In the genomic region with DNA sequence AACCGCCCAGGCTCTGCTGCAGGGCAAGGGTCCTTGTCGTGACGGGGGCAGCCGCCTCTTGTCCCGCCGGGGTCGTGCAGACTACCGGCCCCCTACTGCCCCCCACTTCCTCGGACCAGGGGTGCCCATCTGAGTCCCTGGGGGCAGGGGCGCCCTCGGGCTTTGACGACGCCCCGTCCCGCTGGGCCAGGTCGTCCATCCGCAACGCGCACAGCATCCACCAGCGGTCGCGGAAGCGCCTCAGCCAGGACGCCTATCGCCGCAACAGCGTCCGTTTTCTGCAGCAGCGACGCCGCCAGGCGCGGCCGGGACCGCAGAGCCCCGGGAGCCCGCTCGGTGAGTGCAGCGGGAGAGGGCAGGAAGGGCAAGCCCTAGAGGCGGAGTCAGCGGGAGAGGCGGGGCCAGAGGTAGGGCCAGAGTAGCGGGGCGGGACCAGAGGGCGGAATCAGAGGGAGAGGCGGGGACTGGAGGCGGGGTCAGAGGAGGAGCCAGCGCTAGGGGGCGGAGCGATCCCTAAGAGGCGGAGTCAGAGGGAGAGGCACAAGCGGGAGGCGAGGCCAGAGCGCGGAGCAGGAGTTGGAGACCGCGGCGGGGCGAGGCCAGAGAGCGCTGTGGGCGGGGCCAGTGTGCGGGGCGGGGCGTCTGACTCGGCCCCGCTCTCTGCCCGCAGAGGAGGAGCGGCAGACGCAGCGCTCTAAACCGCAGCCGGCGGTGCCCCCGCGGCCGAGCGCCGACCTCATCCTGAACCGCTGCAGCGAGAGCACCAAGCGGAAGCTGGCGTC, we compare ENCODE assay signal across 8 cellular contexts. TPM values are rescaled to one million over a fixed set of nuclear protein-coding genes. Genes with fewer than 3 reads are reported as not detected.
DNase-seq lines count a peak whose midpoint lies in the region; ATAC-seq, FAIRE-seq and TF ChIP-seq lines count a peak whose summit lies in the region.
"Not testable (repeated sequence)": the region's sequence is repeated elsewhere in the genome, so short reads cannot be mapped to it uniquely, and the experiment has no call there.

No MANE protein-coding gene starts in this region.

- H3K79me2 ChIP-seq in mammary epithelial cell (ENCODE audit: insufficient read depth, low read length) = not testable (repeated sequence)

- in situ Hi-C loops in mammary epithelial cell (cut with MboI; ENCODE audit: low sequenced_read_pairs in 2 of 2) = not testable (repeated sequence)

- H2AFZ ChIP-seq in mammary epithelial cell (ENCODE audit: low read depth, low read length) = not testable (repeated sequence)

- H3K4me3 ChIP-seq in mammary epithelial cell (replicated peaks in 1 of 3; ENCODE audit: insufficient read depth in 1 of 3, low read depth in 2 of 3, low read length in 3 of 3) = peak overlapping the region in 1 of 3 experiments; percentile 40
- H3K4me3 ChIP-seq in kidney (ENCODE audit: low read length in 2 of 2) = not testable (repeated sequence)

- dilution Hi-C loops in mammary epithelial cell (cut with HindIII; ENCODE audit: low sequenced_read_pairs) = not testable (repeated sequence)

- H3K4me1 ChIP-seq in mammary epithelial cell (ENCODE audit: insufficient read depth, low read length); kidney (ENCODE audit: control insufficient read depth in 1 of 2, insufficient read depth in 1 of 2, low read depth in 1 of 2, low read length in 2 of 2): not testable (repeated sequence)

- DNase-seq in Ammon's horn (ENCODE audit: low spot score) (peak; percentile 94), NCI-H524 (lab: John Stamatoyannopoulos, UW) (peak; percentile 17 to 76), mammary epithelial cell (peak; percentile 73), kidney (peak; percentile 98)
- DNase-seq in activated CD4-positive, alpha-beta T cell treated with anti-CD3 and anti-CD28 coated beads for 1 hour = peak; percentile 94
- DNase-seq in stimulated activated CD4-positive, alpha-beta T cell treated with anti-CD3 and anti-CD28 coated beads, Interleukin-12 subunit alpha, Interleukin-12 subunit beta, amount 100 ng/mL, for 4 hours = peak; percentile 94

- not testable (repeated sequence) for H3K9ac ChIP-seq in mammary epithelial cell (ENCODE audit: insufficient read depth, low read length); kidney (ENCODE audit: low read length in 2 of 2)

- TF ChIP-seq CTCF in mammary epithelial cell (conservative IDR thresholded peaks at IDR 0.05 in 1 of 2, IDR thresholded peaks at IDR 0.05 in 1 of 2; ENCODE audit: extremely low read depth in 1 of 2, insufficient read depth in 1 of 2, low read depth in 1 of 2, low read length in 2 of 2) = peak in 1 of 2 donors; percentile 7
- TF ChIP-seq CTCF in kidney (IDR thresholded peaks at IDR 0.05; ENCODE audit: borderline replicate concordance, extremely low read depth, insufficient read depth) = not testable (repeated sequence)

- not testable (repeated sequence) for H3K27ac ChIP-seq in mammary epithelial cell (ENCODE audit: insufficient read depth, low read depth, low read length); kidney (ENCODE audit: low read depth in 2 of 2, low read length in 2 of 2)

- intact Hi-C loops in mammary epithelial cell (cut with micrococcal nuclease); kidney (cut with DNase I): not testable (repeated sequence)

- H3K4me2 ChIP-seq in mammary epithelial cell (ENCODE audit: insufficient read depth, low read depth, low read length) = not testable (repeated sequence)

- CTCF ChIA-PET in mammary epithelial cell (lab: Charles Lee; ENCODE audit: low non-redundant PET) = not testable (repeated sequence)

- not testable (repeated sequence) for H3K27me3 ChIP-seq in mammary epithelial cell (ENCODE audit: insufficient read depth, low read length)

- not testable (repeated sequence) for BruUV-seq in mammary epithelial cell (replicated peaks; lab: Mats Ljungman, UMichigan)

- WGBS in mammary epithelial cell (ENCODE audit: low coverage, missing lambda C conversion rate) = 0% methylated on average over 3 of the region's 82 CpGs

- not testable (repeated sequence) for H3K9me3 ChIP-seq in mammary epithelial cell (replicated peaks; ENCODE audit: insufficient read depth, low read length); kidney (ENCODE audit: control insufficient read depth in 1 of 2, low read length in 2 of 2)

- not testable (repeated sequence) for H3K36me3 ChIP-seq in mammary epithelial cell (ENCODE audit: insufficient read depth, low read length); kidney (ENCODE audit: control insufficient read depth in 1 of 2, insufficient read depth in 2 of 2, low read length in 2 of 2)

- not testable (repeated sequence) for H4K20me1 ChIP-seq in mammary epithelial cell (ENCODE audit: insufficient read depth, low read length)

- FAIRE-seq in kidney (lab: Jason Lieb, UNC) = not testable (repeated sequence)

- peak; percentile 53 for ATAC-seq in GM19468 (IDR thresholded peaks at IDR 0.05; ENCODE audit: extremely low read depth, unreplicated experiment)
- ATAC-seq in HG03469 (IDR thresholded peaks at IDR 0.05; ENCODE audit: unreplicated experiment) = peak; percentile 67

RNA-seq across cellular contexts. Expression of gene NCF1, which starts 14.7 kb away (rescaled TPM):
- total RNA-seq in mammary epithelial cell = under 1 TPM in 1 of 2 donors, not detected in 1; 0.82 TPM
- polyA plus RNA-seq in mammary epithelial cell = 0.29 TPM
- polyA minus RNA-seq in mammary epithelial cell = not detected
- total RNA-seq in kidney = 8.4 TPM
- 0.92 TPM for polyA plus RNA-seq in kidney (ENCODE audit: insufficient read depth, low read depth, low replicate concordance)

Comparison
In these comparisons a context has a peak if more than half of its experiments do, and no peak if none do; other contexts are left out.
1. DNase-seq: peak in every context shown above with its lines; median percentile 98 in kidney; 94 in Ammon's horn; 94 in activated CD4-positive, alpha-beta T cell treated with anti-CD3 and anti-CD28 coated beads for 1 hour; 94 in stimulated activated CD4-positive, alpha-beta T cell treated with anti-CD3 and anti-CD28 coated beads, Interleukin-12 subunit alpha, Interleukin-12 subunit beta, amount 100 ng/mL, for 4 hours; 73 in mammary epithelial cell; 46 in NCI-H524.